1 cellular context compared by ENCODE assay signal in the genomic region with DNA sequence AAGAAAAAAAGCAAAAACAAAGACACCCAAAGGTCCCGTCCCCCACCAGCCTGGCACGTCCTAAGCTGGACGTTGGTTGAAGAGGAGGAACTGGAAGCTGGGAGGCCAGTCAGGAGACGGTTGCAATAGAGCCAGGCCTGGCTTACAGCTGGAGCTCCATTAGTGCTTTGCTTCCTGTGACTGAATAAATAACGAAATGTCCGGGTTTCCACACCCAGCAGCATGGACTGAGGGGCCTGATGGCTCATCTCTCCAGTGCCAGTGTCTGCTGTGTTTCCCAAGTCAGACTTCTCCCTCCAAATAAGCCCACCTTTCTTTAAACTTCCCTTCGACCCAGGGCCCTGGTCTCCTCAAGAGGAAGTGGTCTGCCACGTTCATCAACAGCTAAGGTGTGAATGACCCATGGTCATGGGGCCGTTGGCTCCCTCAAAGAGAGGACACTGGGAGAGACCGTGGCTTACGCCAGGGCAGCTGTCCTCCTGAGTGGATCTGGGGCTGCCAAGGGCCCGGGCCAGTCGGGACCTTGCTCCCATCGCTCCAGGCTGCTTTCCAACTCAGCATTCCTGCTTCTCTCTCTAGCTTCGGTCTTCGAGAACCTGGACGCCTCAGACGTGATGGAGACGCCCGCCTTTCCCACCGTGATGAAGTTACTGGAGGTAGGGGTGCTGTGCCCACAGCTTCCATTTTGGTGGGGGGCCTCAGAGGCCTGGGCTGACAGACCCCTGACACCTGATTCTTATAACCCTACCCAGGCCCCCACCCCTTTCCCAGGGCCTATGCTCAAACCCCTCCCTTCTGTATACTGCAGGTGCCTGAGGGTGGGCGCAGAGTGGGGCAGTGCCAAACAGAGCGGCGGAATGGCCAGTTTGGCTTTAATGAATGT.
TF ChIP-seq lines count a peak whose summit lies in the region.

No MANE protein-coding gene starts in this region.

TF ChIP-seq in K562, 482 proteins besides CTCF, POLR2A, EP300 and RAD21:
- TF ChIP-seq SPI1 (IDR thresholded peaks at IDR 0.05; ENCODE audit: borderline replicate concordance, low read depth, low read length) (peak; percentile 40; the same call in 1 of the 2 replicates), RNF2 (IDR thresholded peaks at IDR 0.05) (0 out of 2 replicates have a peak, but pooled peaks have one; percentile 53), SMARCC2 (IDR thresholded peaks at IDR 0.05; ENCODE audit: low read depth) (no peak), ZKSCAN8 (CRISPR knock-in tag; IDR thresholded peaks at IDR 0.05) (peak; percentile 77; the same call in 1 of the 2 replicates), ZNF197 (CRISPR knock-in tag; IDR thresholded peaks at IDR 0.05; ENCODE audit: low read depth) (no peak), TAF7 (tag; IDR thresholded peaks at IDR 0.05) (no peak), CEBPG (CRISPR knock-in tag; IDR thresholded peaks at IDR 0.05) (no peak), CEBPG (tag; conservative IDR thresholded peaks at IDR 0.05 in 1 of 2, IDR thresholded peaks at IDR 0.05 in 1 of 2) (no peak), ZNF165 (CRISPR knock-in tag; IDR thresholded peaks at IDR 0.05; ENCODE audit: borderline replicate concordance) (no peak), TEAD1 (CRISPR knock-in tag; IDR thresholded peaks at IDR 0.05) (no peak), ARHGAP35 (IDR thresholded peaks at IDR 0.05; ENCODE audit: partially characterized antibody) (no peak), TAF9B (IDR thresholded peaks at IDR 0.05; ENCODE audit: partially characterized antibody) (no peak), KAT8 (IDR thresholded peaks at IDR 0.05; ENCODE audit: low read depth) (no peak)
- TF ChIP-seq, protein P1, sequence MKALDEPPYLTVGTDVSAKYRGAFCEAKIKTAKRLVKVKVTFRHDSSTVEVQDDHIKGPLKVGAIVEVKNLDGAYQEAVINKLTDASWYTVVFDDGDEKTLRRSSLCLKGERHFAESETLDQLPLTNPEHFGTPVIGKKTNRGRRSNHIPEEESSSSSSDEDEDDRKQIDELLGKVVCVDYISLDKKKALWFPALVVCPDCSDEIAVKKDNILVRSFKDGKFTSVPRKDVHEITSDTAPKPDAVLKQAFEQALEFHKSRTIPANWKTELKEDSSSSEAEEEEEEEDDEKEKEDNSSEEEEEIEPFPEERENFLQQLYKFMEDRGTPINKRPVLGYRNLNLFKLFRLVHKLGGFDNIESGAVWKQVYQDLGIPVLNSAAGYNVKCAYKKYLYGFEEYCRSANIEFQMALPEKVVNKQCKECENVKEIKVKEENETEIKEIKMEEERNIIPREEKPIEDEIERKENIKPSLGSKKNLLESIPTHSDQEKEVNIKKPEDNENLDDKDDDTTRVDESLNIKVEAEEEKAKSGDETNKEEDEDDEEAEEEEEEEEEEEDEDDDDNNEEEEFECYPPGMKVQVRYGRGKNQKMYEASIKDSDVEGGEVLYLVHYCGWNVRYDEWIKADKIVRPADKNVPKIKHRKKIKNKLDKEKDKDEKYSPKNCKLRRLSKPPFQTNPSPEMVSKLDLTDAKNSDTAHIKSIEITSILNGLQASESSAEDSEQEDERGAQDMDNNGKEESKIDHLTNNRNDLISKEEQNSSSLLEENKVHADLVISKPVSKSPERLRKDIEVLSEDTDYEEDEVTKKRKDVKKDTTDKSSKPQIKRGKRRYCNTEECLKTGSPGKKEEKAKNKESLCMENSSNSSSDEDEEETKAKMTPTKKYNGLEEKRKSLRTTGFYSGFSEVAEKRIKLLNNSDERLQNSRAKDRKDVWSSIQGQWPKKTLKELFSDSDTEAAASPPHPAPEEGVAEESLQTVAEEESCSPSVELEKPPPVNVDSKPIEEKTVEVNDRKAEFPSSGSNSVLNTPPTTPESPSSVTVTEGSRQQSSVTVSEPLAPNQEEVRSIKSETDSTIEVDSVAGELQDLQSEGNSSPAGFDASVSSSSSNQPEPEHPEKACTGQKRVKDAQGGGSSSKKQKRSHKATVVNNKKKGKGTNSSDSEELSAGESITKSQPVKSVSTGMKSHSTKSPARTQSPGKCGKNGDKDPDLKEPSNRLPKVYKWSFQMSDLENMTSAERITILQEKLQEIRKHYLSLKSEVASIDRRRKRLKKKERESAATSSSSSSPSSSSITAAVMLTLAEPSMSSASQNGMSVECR (CRISPR knock-in tag; IDR thresholded peaks at IDR 0.05): no peak
